In genomic region chr6:90156861-90157260, GRCh38 we compare ENCODE assay signal across 1 cellular context.
TF ChIP-seq lines count a peak whose summit lies in the region.

No MANE protein-coding gene starts in this region.

TF ChIP-seq in IMR-90, 13 proteins besides CTCF, POLR2A, EP300 and RAD21 (continued from another document):
- TF ChIP-seq FOS (IDR thresholded peaks at IDR 0.05; ENCODE audit: low read depth, low read length): no peak
